ENCODE assay signal across 1 cellular context in the genomic region with DNA sequence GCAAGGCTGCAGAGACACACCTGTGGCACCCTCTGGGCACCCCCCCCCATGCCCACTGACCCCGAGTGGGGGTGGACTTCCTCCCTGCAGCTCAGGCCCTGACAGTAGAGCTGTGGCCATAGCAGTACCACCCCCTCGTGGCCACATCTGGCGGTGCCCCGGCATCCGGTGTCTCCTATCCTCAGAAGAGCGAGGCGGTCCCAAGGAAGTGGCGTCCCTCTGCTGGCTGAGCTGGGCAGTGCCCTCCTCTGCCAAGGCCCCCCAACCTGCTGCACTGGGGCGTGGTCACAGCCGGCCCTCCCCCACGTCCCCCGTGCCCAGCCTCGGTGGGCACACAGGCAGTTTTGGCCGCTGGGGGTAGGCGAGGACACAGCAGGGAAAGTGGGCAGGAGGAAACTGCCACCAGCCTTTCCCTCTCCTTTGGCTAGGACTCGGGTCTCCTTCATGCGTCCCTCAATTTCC.
TF ChIP-seq lines count a peak whose summit lies in the region.

No MANE protein-coding gene starts in this region.

TF ChIP-seq in HEK293, 187 proteins besides CTCF, POLR2A, EP300 and RAD21 (continued from another document):
- TF ChIP-seq WT1 (tag by site-specific recombination; IDR thresholded peaks at IDR 0.05): no peak
- peak; percentile 47; the same call in 1 of the 2 replicates for TF ChIP-seq ZSCAN30 (tag by site-specific recombination; IDR thresholded peaks at IDR 0.05)
- 0 out of 2 replicates have a peak, but pooled peaks have one; percentile 61 for TF ChIP-seq ZNF391 (tag by site-specific recombination; IDR thresholded peaks at IDR 0.05; ENCODE audit: borderline replicate concordance, low read depth)
- TF ChIP-seq ZNF654 (tag by site-specific recombination; IDR thresholded peaks at IDR 0.05; ENCODE audit: low read depth): peak; percentile 70
- TF ChIP-seq, protein P1, sequence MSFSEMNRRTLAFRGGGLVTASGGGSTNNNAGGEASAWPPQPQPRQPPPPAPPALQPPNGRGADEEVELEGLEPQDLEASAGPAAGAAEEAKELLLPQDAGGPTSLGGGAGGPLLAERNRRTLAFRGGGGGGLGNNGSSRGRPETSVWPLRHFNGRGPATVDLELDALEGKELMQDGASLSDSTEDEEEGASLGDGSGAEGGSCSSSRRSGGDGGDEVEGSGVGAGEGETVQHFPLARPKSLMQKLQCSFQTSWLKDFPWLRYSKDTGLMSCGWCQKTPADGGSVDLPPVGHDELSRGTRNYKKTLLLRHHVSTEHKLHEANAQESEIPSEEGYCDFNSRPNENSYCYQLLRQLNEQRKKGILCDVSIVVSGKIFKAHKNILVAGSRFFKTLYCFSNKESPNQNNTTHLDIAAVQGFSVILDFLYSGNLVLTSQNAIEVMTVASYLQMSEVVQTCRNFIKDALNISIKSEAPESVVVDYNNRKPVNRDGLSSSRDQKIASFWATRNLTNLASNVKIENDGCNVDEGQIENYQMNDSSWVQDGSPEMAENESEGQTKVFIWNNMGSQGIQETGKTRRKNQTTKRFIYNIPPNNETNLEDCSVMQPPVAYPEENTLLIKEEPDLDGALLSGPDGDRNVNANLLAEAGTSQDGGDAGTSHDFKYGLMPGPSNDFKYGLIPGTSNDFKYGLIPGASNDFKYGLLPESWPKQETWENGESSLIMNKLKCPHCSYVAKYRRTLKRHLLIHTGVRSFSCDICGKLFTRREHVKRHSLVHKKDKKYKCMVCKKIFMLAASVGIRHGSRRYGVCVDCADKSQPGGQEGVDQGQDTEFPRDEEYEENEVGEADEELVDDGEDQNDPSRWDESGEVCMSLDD (tag by site-specific recombination; IDR thresholded peaks at IDR 0.05): 0 out of 2 replicates have a peak, but pooled peaks have one; percentile 19
- 0 out of 2 replicates have a peak, but pooled peaks have one; percentile 9 for TF ChIP-seq ZNF121 (tag by site-specific recombination; IDR thresholded peaks at IDR 0.05)
- no peak for TF ChIP-seq ZNF624 (tag by site-specific recombination; IDR thresholded peaks at IDR 0.05)
- TF ChIP-seq, protein P2, sequence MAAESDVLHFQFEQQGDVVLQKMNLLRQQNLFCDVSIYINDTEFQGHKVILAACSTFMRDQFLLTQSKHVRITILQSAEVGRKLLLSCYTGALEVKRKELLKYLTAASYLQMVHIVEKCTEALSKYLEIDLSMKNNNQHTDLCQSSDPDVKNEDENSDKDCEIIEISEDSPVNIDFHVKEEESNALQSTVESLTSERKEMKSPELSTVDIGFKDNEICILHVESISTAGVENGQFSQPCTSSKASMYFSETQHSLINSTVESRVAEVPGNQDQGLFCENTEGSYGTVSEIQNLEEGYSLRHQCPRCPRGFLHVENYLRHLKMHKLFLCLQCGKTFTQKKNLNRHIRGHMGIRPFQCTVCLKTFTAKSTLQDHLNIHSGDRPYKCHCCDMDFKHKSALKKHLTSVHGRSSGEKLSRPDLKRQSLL (tag by site-specific recombination; IDR thresholded peaks at IDR 0.05): no peak
- TF ChIP-seq ZNF501 (tag by site-specific recombination; IDR thresholded peaks at IDR 0.05): peak; percentile 80; the same call in 1 of the 2 replicates
- TF ChIP-seq SCRT2 (tag by site-specific recombination; IDR thresholded peaks at IDR 0.05): peak; percentile 95
- no peak for TF ChIP-seq ZNF837 (tag by site-specific recombination; IDR thresholded peaks at IDR 0.05)
- no peak for TF ChIP-seq ZFP3 (tag by site-specific recombination; IDR thresholded peaks at IDR 0.05; ENCODE audit: low read depth)
